ENCODE assay signal across 7 cellular contexts in the genomic region with DNA sequence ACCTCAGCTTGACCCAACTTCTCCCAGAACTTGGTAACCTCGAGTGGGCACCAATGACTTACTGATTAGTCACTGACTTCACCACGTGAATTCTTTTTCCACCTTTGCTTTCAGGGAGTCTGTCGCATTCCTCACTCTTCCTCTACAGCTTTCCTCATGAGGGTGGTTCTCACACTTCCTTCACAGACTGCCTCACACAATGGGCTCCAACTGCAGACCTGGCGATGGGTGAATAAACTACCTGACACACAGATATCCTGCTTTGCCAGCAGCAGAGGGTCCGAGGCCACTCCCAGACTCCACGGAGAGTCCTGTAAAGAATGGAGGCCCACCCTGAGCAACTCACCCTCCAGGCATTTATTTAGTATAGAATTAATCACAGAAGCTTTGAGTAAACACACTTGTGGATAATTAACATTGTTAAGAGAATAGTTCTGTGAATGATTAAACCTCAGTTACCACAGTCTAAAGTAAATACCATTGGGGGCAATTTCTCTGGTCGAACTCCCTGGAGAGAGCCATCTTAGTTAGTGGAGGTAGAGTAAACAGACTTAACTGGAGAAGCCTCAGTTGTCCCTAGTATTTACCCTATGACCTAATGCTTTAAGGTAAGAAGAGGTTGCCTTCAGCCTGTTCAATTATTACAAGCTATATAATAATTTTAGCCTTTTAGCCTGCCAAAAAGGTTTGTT. TPM values are rescaled to one million over a fixed set of nuclear protein-coding genes. Genes with fewer than 3 reads are reported as not detected.
"Had no signal": no experiment of that assay in that cellular context is flagged by ENCODE, and none has a peak within 500 bp of the region (broad histone marks: within the 10 kb centered on the region; RNA-seq: fewer than 3 reads in every experiment).

No MANE protein-coding gene starts in this region.

RNA-seq across cellular contexts. Expression of gene BPY2C, which starts 47.9 kb away (rescaled TPM):
- total RNA-seq: GM23248, GM23338, H1, H4, H7, H9, HFFc6 had no signal
- polyA plus RNA-seq: GM23248, GM23338, H1 had no signal
